Comparison of ENCODE assay signal across 11 cellular contexts in the genomic region with DNA sequence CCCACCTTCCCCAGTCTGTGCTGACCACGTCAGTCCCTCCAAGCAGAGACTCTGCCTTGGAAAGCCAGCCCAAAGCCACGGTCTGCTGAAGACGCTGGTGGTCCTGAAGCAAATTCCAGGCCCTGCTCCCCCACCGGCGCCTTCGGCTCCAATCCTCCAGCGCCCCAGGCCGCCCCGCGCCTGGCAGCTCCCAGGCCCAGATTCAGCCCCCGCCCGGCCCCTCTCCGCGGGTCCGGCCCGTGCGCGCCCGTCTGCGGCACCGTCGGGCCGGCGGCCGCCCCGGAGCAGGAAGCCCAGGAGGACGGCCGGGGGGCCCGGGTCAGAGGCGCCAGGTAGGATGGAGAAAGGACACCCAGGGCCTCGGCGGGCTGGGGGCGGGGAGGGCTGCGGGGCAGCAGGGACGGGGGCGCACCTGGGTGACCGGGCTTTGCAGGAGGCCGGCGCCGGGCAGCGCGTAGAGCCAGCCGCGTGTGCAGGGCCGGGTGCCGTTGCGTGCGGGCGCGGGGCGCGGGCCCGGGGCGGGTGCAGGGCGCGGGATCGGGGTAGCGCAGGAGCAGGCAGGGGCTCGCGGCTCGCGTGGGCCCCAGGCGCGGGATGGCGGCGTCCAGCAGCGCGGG. TPM values are rescaled to one million over a fixed set of nuclear protein-coding genes. Genes with fewer than 3 reads are reported as not detected.
DNase-seq lines count a peak whose midpoint lies in the region; ATAC-seq lines count a peak whose summit lies in the region.
"Had no signal": no experiment of that assay in that cellular context is flagged by ENCODE, and none has a peak within 500 bp of the region (broad histone marks: within the 10 kb centered on the region; RNA-seq: fewer than 3 reads in every experiment).

No MANE protein-coding gene starts in this region.

- DNase-seq in activated CD4-positive, alpha-beta T cell treated with anti-CD3 and anti-CD28 coated beads, Interleukin-2, amount 10 ng/mL, durations not matched to agents 7 days and 5 days = no peak
- DNase-seq in activated CD4-positive, alpha-beta T cell treated with anti-CD3 and anti-CD28 coated beads for 1 hour = no peak
- DNase-seq in activated T-helper 2 cell treated with anti-CD3 and anti-CD28 coated beads, Interferon-gamma antibody, Interleukin-2, Interleukin-4, amounts not matched to agents 10 μg/mL and 5 μg/mL and 100 μg/mL, durations not matched to agents 14 hours and 24 hours and 36 hours (ENCODE audit: low spot score) = no peak
- DNase-seq in iPS-NIHi11 (ENCODE audit: low spot score) = peak; percentile 38
- DNase-seq in stimulated activated naive B cell treated with anti-CD40 and anti-IgM and Interleukin-4, amounts not matched to agents 10 μg/mL and 1 μg/mL and 100 μg/mL, for 72 hours = no peak
- DNase-seq: hippocampal formation had no signal

- peaks cover 14% of the 10 kb centered on the region for H3K4me1 Mint-ChIP-seq in activated CD4-positive, alpha-beta T cell treated with anti-CD3 and anti-CD28 coated beads, Interleukin-2, amount 10 ng/mL, durations not matched to agents 7 days and 5 days
- H3K4me1 Mint-ChIP-seq in activated T-helper 2 cell treated with anti-CD3 and anti-CD28 coated beads, Interferon-gamma antibody, Interleukin-2, Interleukin-4, amounts not matched to agents 10 μg/mL and 5 μg/mL and 100 μg/mL, durations not matched to agents 14 hours and 24 hours and 36 hours (ENCODE audit: low read depth) = peaks cover 2% of the 10 kb centered on the region
- H3K4me1 Mint-ChIP-seq in stimulated activated naive B cell treated with anti-CD40 and anti-IgM and Interleukin-4, amounts not matched to agents 10 μg/mL and 1 μg/mL and 100 μg/mL, for 72 hours = peaks cover 6 to 19% of the 10 kb centered on the region in 2 donors

- intact Hi-C loops in activated T-helper 2 cell treated with anti-CD3 and anti-CD28 coated beads, Interferon-gamma antibody, Interleukin-2, Interleukin-4, amounts not matched to agents 10 μg/mL and 5 μg/mL and 100 μg/mL, durations not matched to agents 14 hours and 24 hours and 36 hours (cut with micrococcal nuclease) = loop anchor here (1.0 kb wide), 1 partner anchor 8 kb away; no protein-coding TSS in a partner anchor

- no peaks in the 10 kb centered on the region for H3K9me3 Mint-ChIP-seq in activated CD4-positive, alpha-beta T cell treated with anti-CD3 and anti-CD28 coated beads, Interleukin-2, amount 10 ng/mL, durations not matched to agents 7 days and 5 days
- peaks cover 7% of the 10 kb centered on the region for H3K9me3 Mint-ChIP-seq in activated T-helper 2 cell treated with anti-CD3 and anti-CD28 coated beads, Interferon-gamma antibody, Interleukin-2, Interleukin-4, amounts not matched to agents 10 μg/mL and 5 μg/mL and 100 μg/mL, durations not matched to agents 14 hours and 24 hours and 36 hours
- peaks cover 0 to 5% of the 10 kb centered on the region in 2 donors for H3K9me3 Mint-ChIP-seq in stimulated activated naive B cell treated with anti-CD40 and anti-IgM and Interleukin-4, amounts not matched to agents 10 μg/mL and 1 μg/mL and 100 μg/mL, for 72 hours

- ATAC-seq in stimulated activated naive B cell treated with anti-CD40 and anti-IgM and Interleukin-4, amounts not matched to agents 10 μg/mL and 1 μg/mL and 100 μg/mL, for 72 hours (replicated peaks) = peak; percentile 25 to 34
- no peak for ATAC-seq in HG03135 (IDR thresholded peaks at IDR 0.05; ENCODE audit: unreplicated experiment)
- ATAC-seq in HG02852 (IDR thresholded peaks at IDR 0.05; ENCODE audit: unreplicated experiment) = no peak
- ATAC-seq in GM18498 (IDR thresholded peaks at IDR 0.05; ENCODE audit: unreplicated experiment) = no peak

- POLR2A ChIA-PET in activated CD4-positive, alpha-beta T cell treated with anti-CD3 and anti-CD28 coated beads, Interleukin-2, amount 10 ng/mL, durations not matched to agents 7 days and 5 days (lab: Charles Lee) = no interaction called here

- peaks cover 3% of the 10 kb centered on the region for H3K36me3 Mint-ChIP-seq in activated CD4-positive, alpha-beta T cell treated with anti-CD3 and anti-CD28 coated beads, Interleukin-2, amount 10 ng/mL, durations not matched to agents 7 days and 5 days (ENCODE audit: low read depth)
- peaks cover 6% of the 10 kb centered on the region for H3K36me3 Mint-ChIP-seq in activated T-helper 2 cell treated with anti-CD3 and anti-CD28 coated beads, Interferon-gamma antibody, Interleukin-2, Interleukin-4, amounts not matched to agents 10 μg/mL and 5 μg/mL and 100 μg/mL, durations not matched to agents 14 hours and 24 hours and 36 hours (ENCODE audit: low read depth)
- peaks cover 0 to 2% of the 10 kb centered on the region in 2 donors for H3K36me3 Mint-ChIP-seq in stimulated activated naive B cell treated with anti-CD40 and anti-IgM and Interleukin-4, amounts not matched to agents 10 μg/mL and 1 μg/mL and 100 μg/mL, for 72 hours

- H3K4me3 Mint-ChIP-seq in activated CD4-positive, alpha-beta T cell treated with anti-CD3 and anti-CD28 coated beads, Interleukin-2, amount 10 ng/mL, durations not matched to agents 7 days and 5 days = peak overlapping the region; percentile 38
- peak overlapping the region; percentile 17 for H3K4me3 Mint-ChIP-seq in activated T-helper 2 cell treated with anti-CD3 and anti-CD28 coated beads, Interferon-gamma antibody, Interleukin-2, Interleukin-4, amounts not matched to agents 10 μg/mL and 5 μg/mL and 100 μg/mL, durations not matched to agents 14 hours and 24 hours and 36 hours (ENCODE audit: low read depth)
- peak overlapping the region; percentile 50 to 53 for H3K4me3 Mint-ChIP-seq in stimulated activated naive B cell treated with anti-CD40 and anti-IgM and Interleukin-4, amounts not matched to agents 10 μg/mL and 1 μg/mL and 100 μg/mL, for 72 hours

- CTCF ChIA-PET in activated CD4-positive, alpha-beta T cell treated with anti-CD3 and anti-CD28 coated beads, Interleukin-2, amount 10 ng/mL, durations not matched to agents 7 days and 5 days (lab: Charles Lee) = no interaction called here

- H3K27ac Mint-ChIP-seq in activated CD4-positive, alpha-beta T cell treated with anti-CD3 and anti-CD28 coated beads, Interleukin-2, amount 10 ng/mL, durations not matched to agents 7 days and 5 days = no peak overlapping the region
- no peak overlapping the region for H3K27ac Mint-ChIP-seq in activated T-helper 2 cell treated with anti-CD3 and anti-CD28 coated beads, Interferon-gamma antibody, Interleukin-2, Interleukin-4, amounts not matched to agents 10 μg/mL and 5 μg/mL and 100 μg/mL, durations not matched to agents 14 hours and 24 hours and 36 hours
- no peak overlapping the region for H3K27ac Mint-ChIP-seq in stimulated activated naive B cell treated with anti-CD40 and anti-IgM and Interleukin-4, amounts not matched to agents 10 μg/mL and 1 μg/mL and 100 μg/mL, for 72 hours

- peaks cover 38% of the 10 kb centered on the region for H3K27me3 Mint-ChIP-seq in activated CD4-positive, alpha-beta T cell treated with anti-CD3 and anti-CD28 coated beads, Interleukin-2, amount 10 ng/mL, durations not matched to agents 7 days and 5 days
- H3K27me3 Mint-ChIP-seq in activated T-helper 2 cell treated with anti-CD3 and anti-CD28 coated beads, Interferon-gamma antibody, Interleukin-2, Interleukin-4, amounts not matched to agents 10 μg/mL and 5 μg/mL and 100 μg/mL, durations not matched to agents 14 hours and 24 hours and 36 hours (ENCODE audit: low read depth) = peaks cover 28% of the 10 kb centered on the region
- peaks cover 56 to 69% of the 10 kb centered on the region in 2 donors for H3K27me3 Mint-ChIP-seq in stimulated activated naive B cell treated with anti-CD40 and anti-IgM and Interleukin-4, amounts not matched to agents 10 μg/mL and 1 μg/mL and 100 μg/mL, for 72 hours

RNA-seq across cellular contexts. Expression of a gene that starts 0.6 kb away (rescaled TPM):
- total RNA-seq in activated CD4-positive, alpha-beta T cell treated with anti-CD3 and anti-CD28 coated beads, Interleukin-2, amount 10 ng/mL, durations not matched to agents 7 days and 5 days = 1 to 10 TPM; 1.8 to 2.8 TPM
- total RNA-seq in activated T-helper 2 cell treated with anti-CD3 and anti-CD28 coated beads, Interferon-gamma antibody, Interleukin-2, Interleukin-4, amounts not matched to agents 10 μg/mL and 5 μg/mL and 100 μg/mL, durations not matched to agents 14 hours and 24 hours and 36 hours = 0.71 and 1.1 TPM in 2 replicates
- total RNA-seq: uterus had no signal

RNA-seq across cellular contexts. Expression of a gene that starts 16.5 kb away (rescaled TPM):
- 1 to 10 TPM; 8.3 to 9.2 TPM for total RNA-seq in activated CD4-positive, alpha-beta T cell treated with anti-CD3 and anti-CD28 coated beads, Interleukin-2, amount 10 ng/mL, durations not matched to agents 7 days and 5 days
- total RNA-seq in activated T-helper 2 cell treated with anti-CD3 and anti-CD28 coated beads, Interferon-gamma antibody, Interleukin-2, Interleukin-4, amounts not matched to agents 10 μg/mL and 5 μg/mL and 100 μg/mL, durations not matched to agents 14 hours and 24 hours and 36 hours = 5.6 and 7.7 TPM in 2 replicates

RNA-seq across cellular contexts. Expression of a gene that starts 29.4 kb away (rescaled TPM):
- total RNA-seq in activated CD4-positive, alpha-beta T cell treated with anti-CD3 and anti-CD28 coated beads, Interleukin-2, amount 10 ng/mL, durations not matched to agents 7 days and 5 days = not detected
- not detected in 2 replicates for total RNA-seq in activated T-helper 2 cell treated with anti-CD3 and anti-CD28 coated beads, Interferon-gamma antibody, Interleukin-2, Interleukin-4, amounts not matched to agents 10 μg/mL and 5 μg/mL and 100 μg/mL, durations not matched to agents 14 hours and 24 hours and 36 hours
- total RNA-seq: T-helper 1 cell treated with Interleukin-12 subunit alpha and Interleukin-12 subunit beta and Interleukin-4 antibody, amounts not matched to agents 30 ng/mL and 1 ng/mL, for 36 hours had no signal

Comparison
In these comparisons a context has a peak if more than half of its experiments do, and no peak if none do; other contexts are left out.
1. ATAC-seq: peak in stimulated activated naive B cell treated with anti-CD40 and anti-IgM and Interleukin-4, amounts not matched to agents 10 μg/mL and 1 μg/mL and 100 μg/mL, for 72 hours (2 of 2); none in HG03135 (single experiment), HG02852 (single experiment) and GM18498 (single experiment).
2. Peak in every context shown above with its lines, with median percentiles within 50 percentile points of each other: H3K4me3 Mint-ChIP-seq.